ENCODE assay signal across 8 cellular contexts in genomic region chr15:84601555-84601838, GRCh38. TPM values are rescaled to one million over a fixed set of nuclear protein-coding genes. Genes with fewer than 3 reads are reported as not detected.
DNase-seq lines count a peak whose midpoint lies in the region; ATAC-seq and TF ChIP-seq lines count a peak whose summit lies in the region.

No MANE protein-coding gene starts in this region.

- H3K79me2 ChIP-seq in Loucy (ENCODE audit: insufficient read depth, low read length) (peaks cover 56% of the 10 kb centered on the region), neural progenitor cell (ENCODE audit: low read depth) (peaks cover 5% of the 10 kb centered on the region)

- no peaks in the 10 kb centered on the region for H3K27me3 Mint-ChIP-seq in effector memory CD8-positive, alpha-beta T cell
- H3K27me3 Mint-ChIP-seq in neural progenitor cell (ENCODE audit: insufficient read depth, low read depth): peaks cover 3% of the 10 kb centered on the region

- H3K9me3 Mint-ChIP-seq in effector memory CD8-positive, alpha-beta T cell: no peaks in the 10 kb centered on the region
- H3K9me3 Mint-ChIP-seq in neural progenitor cell: no peaks in the 10 kb centered on the region

- H3K4me1 ChIP-seq in Loucy (ENCODE audit: insufficient read depth, low read length, poor library complexity, severe bottlenecking) (peaks cover 62% of the 10 kb centered on the region), neural progenitor cell (peaks cover 5% of the 10 kb centered on the region)

- no peak overlapping the region for H3K27ac ChIP-seq in neural progenitor cell

- CTCF ChIA-PET in BJ (lab: Yijun Ruan, JAX): interaction anchor here (0.7 to 3.4 kb wide), 7 partner anchors 8 to 443 kb away, joined by 3 to 23 read pairs (median 5); partner anchors contain the start of gene WDR73

- peak overlapping the region; percentile 90 to 92 for H3K27ac Mint-ChIP-seq in effector memory CD8-positive, alpha-beta T cell
- H3K27ac Mint-ChIP-seq in neural progenitor cell: no peak overlapping the region

- H2AFZ ChIP-seq in Loucy (ENCODE audit: low read length): peak overlapping the region; percentile 99
- peak overlapping the region; percentile 86 for H2AFZ ChIP-seq in neural progenitor cell (replicated peaks)

- H3K4me2 ChIP-seq in Loucy (ENCODE audit: low read depth, low read length, poor library complexity, severe bottlenecking): peak overlapping the region; percentile 89
- peak overlapping the region; percentile 84 for H3K4me2 ChIP-seq in neural progenitor cell

- H3K36me3 ChIP-seq in BJ (ENCODE audit: control insufficient read depth, insufficient read depth, low read length): peaks cover 5% of the 10 kb centered on the region
- peaks cover 5% of the 10 kb centered on the region; the same call in 1 of the 2 replicates for H3K36me3 ChIP-seq in Loucy (ENCODE audit: insufficient read depth, low read length)
- no peaks in the 10 kb centered on the region for H3K36me3 ChIP-seq in neural progenitor cell

- peaks cover 48 to 76% of the 10 kb centered on the region in 2 donors for H3K4me1 Mint-ChIP-seq in effector memory CD8-positive, alpha-beta T cell (ENCODE audit: low read depth in 2 of 2)
- H3K4me1 Mint-ChIP-seq in neural progenitor cell: peaks cover 14% of the 10 kb centered on the region

- H3K36me3 Mint-ChIP-seq in effector memory CD8-positive, alpha-beta T cell (ENCODE audit: insufficient read depth): peaks cover 18% of the 10 kb centered on the region
- peaks cover 19% of the 10 kb centered on the region for H3K36me3 Mint-ChIP-seq in neural progenitor cell

- H3K9ac ChIP-seq in Loucy (ENCODE audit: low read depth, low read length, poor library complexity, severe bottlenecking) (peak overlapping the region; percentile 82), neural progenitor cell (peak overlapping the region; percentile 28)

- peak overlapping the region; percentile 97 for H3K4me3 ChIP-seq in BJ (ENCODE audit: low read depth, low read length)
- peak overlapping the region; percentile 94 for H3K4me3 ChIP-seq in Loucy (ENCODE audit: low read length, poor library complexity, severe bottlenecking)
- peak overlapping the region; percentile 73 for H3K4me3 ChIP-seq in neural progenitor cell

- POLR2A ChIA-PET in BJ (lab: Charles Lee): no interaction called here

- no peaks in the 10 kb centered on the region for H3K9me2 ChIP-seq in Loucy (replicated peaks; ENCODE audit: low read depth, low read length)

- H3K9me3 ChIP-seq in Loucy (ENCODE audit: insufficient read depth, low read depth, low read length): no peaks in the 10 kb centered on the region
- H3K9me3 ChIP-seq in neural progenitor cell (ENCODE audit: low read depth): no peaks in the 10 kb centered on the region

- peaks cover 40% of the 10 kb centered on the region for H4K20me1 ChIP-seq in Loucy (ENCODE audit: insufficient read depth, low read length, poor library complexity, severe bottlenecking)
- peaks cover 38% of the 10 kb centered on the region for H4K20me1 ChIP-seq in neural progenitor cell (ENCODE audit: low read depth)

- H3F3A ChIP-seq in Loucy (ENCODE audit: low read depth): peaks cover 9% of the 10 kb centered on the region
- peaks cover 3% of the 10 kb centered on the region for H3F3A ChIP-seq in neural progenitor cell (ENCODE audit: low read depth)

- no peak for ATAC-seq in effector memory CD8-positive, alpha-beta T cell (replicated peaks)
- no peak for ATAC-seq in HG03460 (IDR thresholded peaks at IDR 0.05; ENCODE audit: unreplicated experiment)
- no peak for ATAC-seq in GM21423 (IDR thresholded peaks at IDR 0.05; ENCODE audit: unreplicated experiment)

- DNase-seq in BJ (ENCODE audit: low read depth): no peak
- DNase-seq in effector memory CD8-positive, alpha-beta T cell: no peak
- DNase-seq in neural progenitor cell (ENCODE audit: low spot score): no peak
- DNase-seq in OCI-M1 (lab: John Stamatoyannopoulos, UW): no peak
- DNase-seq in HPDE6-E6E7 (ENCODE audit: extremely low spot score): no peak

- H3K4me3 Mint-ChIP-seq in effector memory CD8-positive, alpha-beta T cell: peak overlapping the region; percentile 97
- peak overlapping the region; percentile 95 for H3K4me3 Mint-ChIP-seq in neural progenitor cell

- TF ChIP-seq CTCF in BJ (IDR thresholded peaks at IDR 0.05; ENCODE audit: insufficient read depth, low read depth, low read length) (no peak), Loucy (conservative IDR thresholded peaks at IDR 0.05; ENCODE audit: low read length) (no peak), neural progenitor cell (IDR thresholded peaks at IDR 0.05) (no peak)

- H3K27me3 ChIP-seq in BJ (ENCODE audit: control insufficient read depth, insufficient read depth, low read length): no peaks in the 10 kb centered on the region
- H3K27me3 ChIP-seq in Loucy (ENCODE audit: insufficient read depth, low read length, poor library complexity, severe bottlenecking): no peaks in the 10 kb centered on the region
- peaks cover 52% of the 10 kb centered on the region for H3K27me3 ChIP-seq in neural progenitor cell

RNA-seq across cellular contexts. Expression of gene ZSCAN2, which starts 0.7 kb away (rescaled TPM):
- 5.9 and 6.3 TPM in 2 replicates for polyA plus RNA-seq in BJ (2011; rRNA removed)
- polyA minus RNA-seq in BJ (2011; rRNA and poly(A)+ RNA removed): 5.2 and 6.2 TPM in 2 replicates
- 6.7 and 14.2 TPM in 2 replicates for total RNA-seq in neural progenitor cell (ENCODE audit: low replicate concordance)

RNA-seq across cellular contexts. Expression of gene WDR73, which starts 52.6 kb away (rescaled TPM):
- 19.7 and 21.1 TPM in 2 replicates for polyA plus RNA-seq in BJ (2011; rRNA removed)
- 13.9 and 18.8 TPM in 2 replicates for polyA minus RNA-seq in BJ (2011; rRNA and poly(A)+ RNA removed)
- 37.4 and 46.8 TPM in 2 replicates for total RNA-seq in neural progenitor cell (ENCODE audit: low replicate concordance)

RNA-seq across cellular contexts. Expression of gene NMB, which starts 56.5 kb away (rescaled TPM):
- polyA plus RNA-seq in BJ (2011; rRNA removed): 2.9 and 4.3 TPM in 2 replicates
- 1.1 and 1.2 TPM in 2 replicates for polyA minus RNA-seq in BJ (2011; rRNA and poly(A)+ RNA removed)
- 0.24 and 3.7 TPM in 2 replicates for total RNA-seq in neural progenitor cell (ENCODE audit: low replicate concordance)
